12 cellular contexts compared by ENCODE assay signal in the genomic region with DNA sequence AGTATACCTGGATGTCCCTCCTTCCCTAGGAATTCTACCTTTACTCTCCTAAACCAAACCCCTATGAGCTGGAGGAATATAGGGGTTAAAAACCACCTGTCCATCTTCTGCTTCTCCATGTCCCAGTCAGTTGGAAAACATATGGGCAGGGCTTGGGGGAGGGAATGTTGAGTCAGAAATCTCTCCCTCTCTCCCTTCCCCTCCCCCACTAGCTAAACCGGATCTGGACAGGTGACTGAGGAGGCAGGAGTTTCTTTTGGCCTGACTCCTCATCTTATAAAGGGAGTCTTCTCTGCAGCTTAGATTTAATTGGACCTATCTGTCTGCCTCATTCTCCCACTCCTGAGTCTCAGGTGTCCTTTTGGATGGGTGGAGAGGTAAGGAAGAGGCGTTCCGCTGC. TPM values are rescaled to one million over a fixed set of nuclear protein-coding genes. Genes with fewer than 3 reads are reported as not detected.
A peak's percentile ranks its signal among the peaks of the same experiment; 100 is the strongest.
DNase-seq lines count a peak whose midpoint lies in the region; ATAC-seq, FAIRE-seq and TF ChIP-seq lines count a peak whose summit lies in the region.
"Had no signal": no experiment of that assay in that cellular context is flagged by ENCODE, and none has a peak within 500 bp of the region (broad histone marks: within the 10 kb centered on the region; RNA-seq: fewer than 3 reads in every experiment).

No MANE protein-coding gene starts in this region.

- H3K27me3 ChIP-seq in HepG2 (ENCODE audit: control insufficient read depth in 1 of 2, insufficient read depth in 2 of 2, low read length in 2 of 2), result no peaks in the 10 kb centered on the region; a peak in 1 of 5 replicates
- no peaks in the 10 kb centered on the region for H3K27me3 ChIP-seq in right lobe of liver
- H3K27me3 ChIP-seq: Peyer's patch had no signal

- DNase-seq in HepG2 (ENCODE audit: low spot score) (no peak), right lobe of liver (no peak), islet precursor cell (peak; percentile 83), ureter (ENCODE audit: low spot score) (peak; percentile 81), MV-4-11 (lab: John Stamatoyannopoulos, UW) (no peak)
- DNase-seq: ACHN, NCI-H2171, Peyer's patch had no signal

- CTCF ChIA-PET in HepG2 (lab: Yijun Ruan, JAX; ENCODE audit: low intra/inter-chr PET ratio, low total read pairs), result no interaction called here

- WGBS in HepG2 (ENCODE audit: low lambda C conversion rate), result 97% methylated on average over 3 of the region's 3 CpGs
- 72% methylated on average over 3 of the region's 3 CpGs for WGBS in right lobe of liver (ENCODE audit: insufficient coverage, low coverage, low lambda C conversion rate, missing lambda C conversion rate)

- H3K4me2 ChIP-seq in HepG2 (ENCODE audit: low read depth, low read length), result no peak overlapping the region

- no peak for ATAC-seq in HepG2
- no peak for ATAC-seq in right lobe of liver
- ATAC-seq in GM21423 (IDR thresholded peaks at IDR 0.05; ENCODE audit: unreplicated experiment), result no peak
- ATAC-seq: activated naive CD4-positive, alpha-beta T cell treated with anti-CD3 and anti-CD28 coated beads, Interleukin-2, amount 50 U/mL, for 72 hours; natural killer cell treated with Interleukin-12 subunit alpha and Interleukin-12 subunit beta and Interleukin-15 and Interleukin-18, amount 100 ng/mL, for 72 hours had no signal

- H3K36me3 ChIP-seq in HepG2 (replicated peaks in 1 of 2; ENCODE audit: control insufficient read depth in 1 of 2, insufficient read depth in 2 of 2, low read length in 2 of 2), result peaks cover 29 to 62% of the 10 kb centered on the region in 2 experiments
- peaks cover 0 to 77% (median 38%) of the 10 kb centered on the region in 4 donors for H3K36me3 ChIP-seq in right lobe of liver

- BruUV-seq in HepG2 (replicated peaks; lab: Mats Ljungman, UMichigan), result no TSS peak

- in situ Hi-C loops in HepG2 (cut with HindIII; ENCODE audit: extremely low pct_ligation_motif_present, low pct_unique_long_range_greater_than_20kb), result no loop called here

- TF ChIP-seq EP300 in HepG2 (IDR thresholded peaks at IDR 0.05; ENCODE audit: low read depth in 2 of 2, low read length in 2 of 2), result no peak
- no peak for TF ChIP-seq EP300 in HepG2 (CRISPR knock-in tag; IDR thresholded peaks at IDR 0.05; ENCODE audit: borderline replicate concordance)

- peaks cover 34% of the 10 kb centered on the region for H3K79me2 ChIP-seq in HepG2 (ENCODE audit: insufficient read depth, low read length)

- FAIRE-seq in HepG2 (lab: Jason Lieb, UNC), result no peak
- FAIRE-seq: urothelium cell line had no signal

- intact Hi-C loops in HepG2 (cut with micrococcal nuclease; ENCODE audit: unreplicated experiment), result no loop called here
- intact Hi-C loops in right lobe of liver (cut with DNase I), result no loop called here

- TF ChIP-seq CTCF in HepG2 (CRISPR knock-in tag; IDR thresholded peaks at IDR 0.05) (no peak), right lobe of liver (IDR thresholded peaks at IDR 0.05) (no peak)

- peaks cover 47% of the 10 kb centered on the region for H3K4me1 ChIP-seq in HepG2 (ENCODE audit: insufficient read depth, low read length)
- H3K4me1 ChIP-seq in right lobe of liver, result peaks cover 0 to 52% (median 22%) of the 10 kb centered on the region in 4 donors

- no peak for TF ChIP-seq RAD21 in HepG2 (CRISPR knock-in tag; IDR thresholded peaks at IDR 0.05)

- TF ChIP-seq POLR2A in HepG2 (IDR thresholded peaks at IDR 0.05; ENCODE audit: insufficient read depth in 1 of 2, low read depth in 2 of 2, low read length in 2 of 2) (no peak), right lobe of liver (IDR thresholded peaks at IDR 0.05) (no peak)

- H4K20me1 ChIP-seq in HepG2 (ENCODE audit: insufficient read depth, low read length), result peaks cover 16% of the 10 kb centered on the region

- H3K27ac ChIP-seq in HepG2 (ENCODE audit: extremely low read length, insufficient read depth, low read length) (no peak overlapping the region), right lobe of liver (peak overlapping the region in 1 of 3 donors; percentile 31)

- no peak overlapping the region for H3K4me3 ChIP-seq in HepG2 (replicated peaks in 1 of 3; ENCODE audit: insufficient read depth in 1 of 3, low read depth in 2 of 3, low read length in 3 of 3)
- no peak overlapping the region for H3K4me3 ChIP-seq in right lobe of liver
- H3K4me3 ChIP-seq: Peyer's patch had no signal

- POLR2A ChIA-PET in HepG2 (lab: Yijun Ruan, JAX), result interaction anchor here (0.7 to 10.2 kb wide), 4 partner anchors 9 to 32 kb away, joined by 3 to 279 read pairs (median 6); partner anchors contain the start of genes PA2G4 and ZC3H10

- no peak overlapping the region for H2AFZ ChIP-seq in HepG2 (ENCODE audit: low read length)

- H3K9me3 ChIP-seq in HepG2 (ENCODE audit: low read length) (no peaks in the 10 kb centered on the region), right lobe of liver (no peaks in the 10 kb centered on the region)
- H3K9me3 ChIP-seq: Peyer's patch had no signal

- no peak overlapping the region for H3K9ac ChIP-seq in HepG2 (ENCODE audit: insufficient read depth, low read depth, low read length)

RNA-seq across cellular contexts. Expression of gene ERBB3, which starts 6.1 kb away (rescaled TPM):
- total RNA-seq in HepG2 (2016; rRNA removed; fragmentation: Illumina TruSeq; extraction: Trizol), result 55.2 and 93.6 TPM in 2 replicates
- 36.1 and 42.2 TPM in 2 replicates for total RNA-seq in HepG2 (2016; cell fraction: cytosol; rRNA removed; fragmentation: Illumina TruSeq; extraction: Trizol; ENCODE audit: low read depth)
- total RNA-seq in HepG2 (2016; cell fraction: insoluble cytoplasmic fraction; rRNA removed; fragmentation: Illumina TruSeq; extraction: Trizol), result 46.7 and 98.5 TPM in 2 replicates
- 46.8 and 48.3 TPM in 2 replicates for total RNA-seq in HepG2 (2016; cell fraction: membrane; rRNA removed; fragmentation: Illumina TruSeq; extraction: Trizol)
- 117 and 127 TPM in 2 replicates for total RNA-seq in HepG2 (2016; cell fraction: nucleus; rRNA removed; fragmentation: Illumina TruSeq; extraction: Trizol)
- 358 and 371 TPM in 2 replicates for polyA plus RNA-seq in HepG2 (2011; rRNA removed)
- 214 and 230 TPM in 2 replicates for polyA plus RNA-seq in HepG2 (2011; cell fraction: cytosol; rRNA removed)
- 367 and 383 TPM in 2 replicates for polyA plus RNA-seq in HepG2 (2011; cell fraction: nucleus; rRNA removed)
- polyA plus RNA-seq in HepG2 (2012), result 198 and 242 TPM in 2 replicates
- polyA plus RNA-seq in HepG2 (2016; cell fraction: cytosol; fragmentation: Illumina TruSeq; extraction: Trizol; ENCODE audit: low read depth), result 24.3 and 27.5 TPM in 2 replicates
- polyA plus RNA-seq in HepG2 (2016; cell fraction: insoluble cytoplasmic fraction; fragmentation: Illumina TruSeq; extraction: Trizol; ENCODE audit: low read depth), result 35.3 and 44.6 TPM in 2 replicates
- 26.3 and 32.3 TPM in 2 replicates for polyA plus RNA-seq in HepG2 (2016; cell fraction: membrane; fragmentation: Illumina TruSeq; extraction: Trizol; ENCODE audit: low read depth)
- polyA plus RNA-seq in HepG2 (2016; cell fraction: nucleus; fragmentation: Illumina TruSeq; extraction: Trizol; ENCODE audit: insufficient read depth, low read depth), result 175 and 182 TPM in 2 replicates
- polyA minus RNA-seq in HepG2 (2011; rRNA and poly(A)+ RNA removed; ENCODE audit: low replicate concordance), result 35.9 and 876 TPM in 2 replicates
- polyA minus RNA-seq in HepG2 (2011; cell fraction: cytosol; rRNA and poly(A)+ RNA removed), result 280 and 283 TPM in 2 replicates
- polyA minus RNA-seq in HepG2 (2011; cell fraction: nucleus; rRNA and poly(A)+ RNA removed), result 466 and 567 TPM in 2 replicates
- total RNA-seq in right lobe of liver, result 100 to 1,000 TPM in 1 of 6 experiments, 10 to 100 TPM in 5; 39.1 to 139 (median 66.9) TPM
- 129 TPM for total RNA-seq in ureter
- total RNA-seq: natural killer cell treated with Interleukin-12 subunit alpha and Interleukin-12 subunit beta and Interleukin-15 and Interleukin-18, amount 100 ng/mL, for 72 hours had no signal

RNA-seq across cellular contexts. Expression of gene PA2G4, which starts 18.3 kb away (rescaled TPM):
- total RNA-seq in HepG2 (2016; rRNA removed; fragmentation: Illumina TruSeq; extraction: Trizol) (240 and 281 TPM in 2 replicates), right lobe of liver (10 to 100 TPM; 29.7 to 82.4 (median 36.6) TPM), ureter (139 TPM)
- total RNA-seq in HepG2 (2016; cell fraction: cytosol; rRNA removed; fragmentation: Illumina TruSeq; extraction: Trizol; ENCODE audit: low read depth), result 34.6 and 38.4 TPM in 2 replicates
- total RNA-seq in HepG2 (2016; cell fraction: insoluble cytoplasmic fraction; rRNA removed; fragmentation: Illumina TruSeq; extraction: Trizol), result 238 and 272 TPM in 2 replicates
- total RNA-seq in HepG2 (2016; cell fraction: membrane; rRNA removed; fragmentation: Illumina TruSeq; extraction: Trizol), result 70.8 and 76.3 TPM in 2 replicates
- 107 and 120 TPM in 2 replicates for total RNA-seq in HepG2 (2016; cell fraction: nucleus; rRNA removed; fragmentation: Illumina TruSeq; extraction: Trizol)
- polyA plus RNA-seq in HepG2 (2011; rRNA removed), result 115 and 147 TPM in 2 replicates
- polyA plus RNA-seq in HepG2 (2011; cell fraction: cytosol; rRNA removed), result 101 and 136 TPM in 2 replicates
- polyA plus RNA-seq in HepG2 (2011; cell fraction: nucleus; rRNA removed), result 71.8 and 88.2 TPM in 2 replicates
- polyA plus RNA-seq in HepG2 (2012), result 112 and 121 TPM in 2 replicates
- 42.2 and 43.3 TPM in 2 replicates for polyA plus RNA-seq in HepG2 (2016; cell fraction: cytosol; fragmentation: Illumina TruSeq; extraction: Trizol; ENCODE audit: low read depth)
- 357 and 380 TPM in 2 replicates for polyA plus RNA-seq in HepG2 (2016; cell fraction: insoluble cytoplasmic fraction; fragmentation: Illumina TruSeq; extraction: Trizol; ENCODE audit: low read depth)
- 55.0 and 58.3 TPM in 2 replicates for polyA plus RNA-seq in HepG2 (2016; cell fraction: membrane; fragmentation: Illumina TruSeq; extraction: Trizol; ENCODE audit: low read depth)
- 190 and 200 TPM in 2 replicates for polyA plus RNA-seq in HepG2 (2016; cell fraction: nucleus; fragmentation: Illumina TruSeq; extraction: Trizol; ENCODE audit: insufficient read depth, low read depth)
- polyA minus RNA-seq in HepG2 (2011; rRNA and poly(A)+ RNA removed; ENCODE audit: low replicate concordance), result 51.1 and 143 TPM in 2 replicates
- 71.0 and 74.1 TPM in 2 replicates for polyA minus RNA-seq in HepG2 (2011; cell fraction: cytosol; rRNA and poly(A)+ RNA removed)
- polyA minus RNA-seq in HepG2 (2011; cell fraction: nucleus; rRNA and poly(A)+ RNA removed), result 70.0 and 97.2 TPM in 2 replicates

RNA-seq across cellular contexts. Expression of gene RPL41, which starts 30.3 kb away (rescaled TPM):
- total RNA-seq in HepG2 (2016; rRNA removed; fragmentation: Illumina TruSeq; extraction: Trizol) (4,012 and 4,443 TPM in 2 replicates), right lobe of liver (1,000 to 10,000 TPM in 4 of 6 experiments, 100 to 1,000 TPM in 2; 516 to 1,547 (median 1,257) TPM), ureter (5,339 TPM)
- total RNA-seq in HepG2 (2016; cell fraction: cytosol; rRNA removed; fragmentation: Illumina TruSeq; extraction: Trizol; ENCODE audit: low read depth), result 4,595 and 4,984 TPM in 2 replicates
- total RNA-seq in HepG2 (2016; cell fraction: insoluble cytoplasmic fraction; rRNA removed; fragmentation: Illumina TruSeq; extraction: Trizol), result 3,905 and 4,309 TPM in 2 replicates
- total RNA-seq in HepG2 (2016; cell fraction: membrane; rRNA removed; fragmentation: Illumina TruSeq; extraction: Trizol), result 8,921 and 9,031 TPM in 2 replicates
- 1,404 and 1,661 TPM in 2 replicates for total RNA-seq in HepG2 (2016; cell fraction: nucleus; rRNA removed; fragmentation: Illumina TruSeq; extraction: Trizol)
- 6,595 and 7,670 TPM in 2 replicates for polyA plus RNA-seq in HepG2 (2011; rRNA removed)
- 10,426 and 10,610 TPM in 2 replicates for polyA plus RNA-seq in HepG2 (2011; cell fraction: cytosol; rRNA removed)
- polyA plus RNA-seq in HepG2 (2011; cell fraction: nucleus; rRNA removed), result 2,744 and 3,913 TPM in 2 replicates
- polyA plus RNA-seq in HepG2 (2012), result 6,590 and 7,439 TPM in 2 replicates
- 4,736 and 5,581 TPM in 2 replicates for polyA plus RNA-seq in HepG2 (2016; cell fraction: cytosol; fragmentation: Illumina TruSeq; extraction: Trizol; ENCODE audit: low read depth)
- 3,730 and 4,210 TPM in 2 replicates for polyA plus RNA-seq in HepG2 (2016; cell fraction: insoluble cytoplasmic fraction; fragmentation: Illumina TruSeq; extraction: Trizol; ENCODE audit: low read depth)
- 7,715 and 8,246 TPM in 2 replicates for polyA plus RNA-seq in HepG2 (2016; cell fraction: membrane; fragmentation: Illumina TruSeq; extraction: Trizol; ENCODE audit: low read depth)
- 2,380 and 2,524 TPM in 2 replicates for polyA plus RNA-seq in HepG2 (2016; cell fraction: nucleus; fragmentation: Illumina TruSeq; extraction: Trizol; ENCODE audit: insufficient read depth, low read depth)
- 1,172 and 2,100 TPM in 2 replicates for polyA minus RNA-seq in HepG2 (2011; rRNA and poly(A)+ RNA removed; ENCODE audit: low replicate concordance)
- 821 and 951 TPM in 2 replicates for polyA minus RNA-seq in HepG2 (2011; cell fraction: cytosol; rRNA and poly(A)+ RNA removed)
- 395 and 501 TPM in 2 replicates for polyA minus RNA-seq in HepG2 (2011; cell fraction: nucleus; rRNA and poly(A)+ RNA removed)

RNA-seq across cellular contexts. Expression of gene ZC3H10, which starts 32.0 kb away (rescaled TPM):
- 1.9 and 2.3 TPM in 2 replicates for total RNA-seq in HepG2 (2016; rRNA removed; fragmentation: Illumina TruSeq; extraction: Trizol)
- total RNA-seq in HepG2 (2016; cell fraction: cytosol; rRNA removed; fragmentation: Illumina TruSeq; extraction: Trizol; ENCODE audit: low read depth), result 3.2 and 3.7 TPM in 2 replicates
- total RNA-seq in HepG2 (2016; cell fraction: insoluble cytoplasmic fraction; rRNA removed; fragmentation: Illumina TruSeq; extraction: Trizol), result 1.6 and 2.5 TPM in 2 replicates
- total RNA-seq in HepG2 (2016; cell fraction: membrane; rRNA removed; fragmentation: Illumina TruSeq; extraction: Trizol), result 2.0 and 3.1 TPM in 2 replicates
- 2.9 and 4.3 TPM in 2 replicates for total RNA-seq in HepG2 (2016; cell fraction: nucleus; rRNA removed; fragmentation: Illumina TruSeq; extraction: Trizol)
- polyA plus RNA-seq in HepG2 (2011; rRNA removed), result 0.70 and 0.98 TPM in 2 replicates
- polyA plus RNA-seq in HepG2 (2011; cell fraction: cytosol; rRNA removed), result 0.58 and 0.59 TPM in 2 replicates
- 2.0 and 2.3 TPM in 2 replicates for polyA plus RNA-seq in HepG2 (2011; cell fraction: nucleus; rRNA removed)
- 0.99 and 1.0 TPM in 2 replicates for polyA plus RNA-seq in HepG2 (2012)
- polyA plus RNA-seq in HepG2 (2016; cell fraction: cytosol; fragmentation: Illumina TruSeq; extraction: Trizol; ENCODE audit: low read depth), result 0.17 and 0.23 TPM in 2 replicates
- 1.2 and 1.5 TPM in 2 replicates for polyA plus RNA-seq in HepG2 (2016; cell fraction: insoluble cytoplasmic fraction; fragmentation: Illumina TruSeq; extraction: Trizol; ENCODE audit: low read depth)
- polyA plus RNA-seq in HepG2 (2016; cell fraction: membrane; fragmentation: Illumina TruSeq; extraction: Trizol; ENCODE audit: low read depth), result 0.38 and 0.55 TPM in 2 replicates
- polyA plus RNA-seq in HepG2 (2016; cell fraction: nucleus; fragmentation: Illumina TruSeq; extraction: Trizol; ENCODE audit: insufficient read depth, low read depth), result 2.3 and 2.8 TPM in 2 replicates
- polyA minus RNA-seq in HepG2 (2011; rRNA and poly(A)+ RNA removed; ENCODE audit: low replicate concordance), result 5.6 and 16.3 TPM in 2 replicates
- polyA minus RNA-seq in HepG2 (2011; cell fraction: cytosol; rRNA and poly(A)+ RNA removed), result 1.8 and 2.6 TPM in 2 replicates
- 8.6 and 8.8 TPM in 2 replicates for polyA minus RNA-seq in HepG2 (2011; cell fraction: nucleus; rRNA and poly(A)+ RNA removed)
- total RNA-seq in right lobe of liver, result 1 to 10 TPM; 1.7 to 5.4 (median 3.2) TPM
- total RNA-seq in ureter, result 9.8 TPM

RNA-seq across cellular contexts. Expression of gene ESYT1, which starts 42.0 kb away (rescaled TPM):
- total RNA-seq in HepG2 (2016; rRNA removed; fragmentation: Illumina TruSeq; extraction: Trizol), result 30.1 and 66.9 TPM in 2 replicates
- total RNA-seq in HepG2 (2016; cell fraction: cytosol; rRNA removed; fragmentation: Illumina TruSeq; extraction: Trizol; ENCODE audit: low read depth), result 6.1 and 7.8 TPM in 2 replicates
- total RNA-seq in HepG2 (2016; cell fraction: insoluble cytoplasmic fraction; rRNA removed; fragmentation: Illumina TruSeq; extraction: Trizol), result 27.6 and 70.9 TPM in 2 replicates
- total RNA-seq in HepG2 (2016; cell fraction: membrane; rRNA removed; fragmentation: Illumina TruSeq; extraction: Trizol), result 12.4 and 14.5 TPM in 2 replicates
- total RNA-seq in HepG2 (2016; cell fraction: nucleus; rRNA removed; fragmentation: Illumina TruSeq; extraction: Trizol), result 74.2 and 79.4 TPM in 2 replicates
- polyA plus RNA-seq in HepG2 (2011; rRNA removed), result 71.0 and 80.1 TPM in 2 replicates
- 65.6 and 71.7 TPM in 2 replicates for polyA plus RNA-seq in HepG2 (2011; cell fraction: cytosol; rRNA removed)
- 144 and 146 TPM in 2 replicates for polyA plus RNA-seq in HepG2 (2011; cell fraction: nucleus; rRNA removed)
- 27.6 and 29.6 TPM in 2 replicates for polyA plus RNA-seq in HepG2 (2012)
- polyA plus RNA-seq in HepG2 (2016; cell fraction: cytosol; fragmentation: Illumina TruSeq; extraction: Trizol; ENCODE audit: low read depth), result 4.5 and 6.5 TPM in 2 replicates
- polyA plus RNA-seq in HepG2 (2016; cell fraction: insoluble cytoplasmic fraction; fragmentation: Illumina TruSeq; extraction: Trizol; ENCODE audit: low read depth), result 22.5 and 29.6 TPM in 2 replicates
- 9.2 and 9.6 TPM in 2 replicates for polyA plus RNA-seq in HepG2 (2016; cell fraction: membrane; fragmentation: Illumina TruSeq; extraction: Trizol; ENCODE audit: low read depth)
- 105 and 109 TPM in 2 replicates for polyA plus RNA-seq in HepG2 (2016; cell fraction: nucleus; fragmentation: Illumina TruSeq; extraction: Trizol; ENCODE audit: insufficient read depth, low read depth)
- 191 and 267 TPM in 2 replicates for polyA minus RNA-seq in HepG2 (2011; rRNA and poly(A)+ RNA removed; ENCODE audit: low replicate concordance)
- 75.6 and 84.1 TPM in 2 replicates for polyA minus RNA-seq in HepG2 (2011; cell fraction: cytosol; rRNA and poly(A)+ RNA removed)
- 47.8 and 73.0 TPM in 2 replicates for polyA minus RNA-seq in HepG2 (2011; cell fraction: nucleus; rRNA and poly(A)+ RNA removed)
- total RNA-seq in right lobe of liver, result 100 to 1,000 TPM in 1 of 6 experiments, 10 to 100 TPM in 5; 56.5 to 117 (median 70.3) TPM
- 131 TPM for total RNA-seq in ureter

Comparison
In these comparisons a context has a peak if more than half of its experiments do, and no peak if none do; other contexts are left out.
1. DNase-seq: peak in islet precursor cell (single experiment) and ureter (single experiment); none in HepG2 (single experiment), right lobe of liver (0 of 3) and MV-4-11 (single experiment).